10 cellular contexts compared by ENCODE assay signal in genomic region chr15:52217186-52217585, GRCh38. TPM values are rescaled to one million over a fixed set of nuclear protein-coding genes. Genes with fewer than 3 reads are reported as not detected.
DNase-seq lines count a peak whose midpoint lies in the region; ATAC-seq and TF ChIP-seq lines count a peak whose summit lies in the region.
"Had no signal": no experiment of that assay in that cellular context is flagged by ENCODE, and none has a peak within 500 bp of the region (broad histone marks: within the 10 kb centered on the region; RNA-seq: fewer than 3 reads in every experiment).

No MANE protein-coding gene starts in this region.

- H3K27ac ChIP-seq in Panc1 (ENCODE audit: low read length) (no peak overlapping the region), endodermal cell (ENCODE audit: low read depth, low read length) (no peak overlapping the region), transverse colon (no peak overlapping the region), mesenchymal stem cell (ENCODE audit: low read length, poor library complexity, severe bottlenecking) (no peak overlapping the region)
- H3K27ac ChIP-seq: SJSA1 had no signal

- no peak overlapping the region for H3K4me2 ChIP-seq in mesenchymal stem cell (ENCODE audit: low read length, poor library complexity, severe bottlenecking)

- peaks cover 16% of the 10 kb centered on the region for H3K4me1 Mint-ChIP-seq in activated T-cell treated with anti-CD3 and anti-CD28 coated beads, Interleukin-2, amount 50 U/mL, for 72 hours (ENCODE audit: low read depth)
- H3K4me1 Mint-ChIP-seq in activated T-cell treated with anti-CD3 and anti-CD28 coated beads, Interleukin-2, amount 50 U/mL, for 24 hours (ENCODE audit: low read depth): peaks cover 14% of the 10 kb centered on the region
- H3K4me1 Mint-ChIP-seq in endodermal cell: no peaks in the 10 kb centered on the region
- H3K4me1 Mint-ChIP-seq: CD14-positive monocyte had no signal

- CTCF ChIA-PET in Panc1 (lab: Charles Lee): interaction anchor here (0.8 kb wide), 1 partner anchor 9 kb away, joined by 4 read pairs; no protein-coding TSS in a partner anchor

- H3K36me3 ChIP-seq in Panc1 (ENCODE audit: control insufficient read depth, insufficient read depth, low read length) (peaks cover 4% of the 10 kb centered on the region; the same call in 1 of the 2 replicates), endodermal cell (ENCODE audit: control insufficient read depth, insufficient read depth, low read length) (no peaks in the 10 kb centered on the region), transverse colon (peaks cover 0 to 14% (median 3%) of the 10 kb centered on the region in 4 donors), mesenchymal stem cell (ENCODE audit: control insufficient read depth in 1 of 2, insufficient read depth in 2 of 2, low read depth in 1 of 2, low read length in 2 of 2) (peaks cover 0 to 4% of the 10 kb centered on the region in 2 experiments)
- H3K36me3 ChIP-seq: SJSA1 had no signal

- H3K27me3 ChIP-seq in Panc1 (ENCODE audit: control insufficient read depth, insufficient read depth, low read length) (no peaks in the 10 kb centered on the region), endodermal cell (ENCODE audit: control insufficient read depth, insufficient read depth, low read length, poor library complexity, severe bottlenecking) (no peaks in the 10 kb centered on the region), transverse colon (no peaks in the 10 kb centered on the region), mesenchymal stem cell (ENCODE audit: control insufficient read depth in 1 of 2, insufficient read depth in 1 of 2, low read length in 2 of 2) (no peaks in the 10 kb centered on the region)
- H3K27me3 ChIP-seq: SJSA1 had no signal

- TF ChIP-seq POLR2A in transverse colon (IDR thresholded peaks at IDR 0.05): no peak

- in situ Hi-C loops in Panc1 (cut with HindIII; ENCODE audit: low pct_unique_long_range_greater_than_20kb, low sequenced_read_pairs) (no loop called here), transverse colon (cut with MboI; ENCODE audit: low pct_ligation_motif_present in 1 of 4, low pct_unique_long_range_greater_than_20kb in 1 of 4, low sequenced_read_pairs in 3 of 4) (no loop called here)

- H3K23ac ChIP-seq in mesenchymal stem cell (ENCODE audit: low read length in 2 of 2): no peak overlapping the region

- no peak overlapping the region for H3K27ac Mint-ChIP-seq in activated T-cell treated with anti-CD3 and anti-CD28 coated beads, Interleukin-2, amount 50 U/mL, for 72 hours
- H3K27ac Mint-ChIP-seq in activated T-cell treated with anti-CD3 and anti-CD28 coated beads, Interleukin-2, amount 50 U/mL, for 24 hours: no peak overlapping the region
- no peak overlapping the region for H3K27ac Mint-ChIP-seq in endodermal cell
- H3K27ac Mint-ChIP-seq: CD14-positive monocyte had no signal

- no peak overlapping the region for H3K14ac ChIP-seq in mesenchymal stem cell (ENCODE audit: low read length in 2 of 2)

- no peak overlapping the region for H2BK12ac ChIP-seq in mesenchymal stem cell (ENCODE audit: low read length in 2 of 2)

- H3K9ac ChIP-seq in endodermal cell (ENCODE audit: extremely low read depth, low read length, poor library complexity, severe bottlenecking) (no peak overlapping the region), mesenchymal stem cell (ENCODE audit: low read length) (no peak overlapping the region)

- H3K27me3 Mint-ChIP-seq in activated T-cell treated with anti-CD3 and anti-CD28 coated beads, Interleukin-2, amount 50 U/mL, for 72 hours (ENCODE audit: low read depth): no peaks in the 10 kb centered on the region
- H3K27me3 Mint-ChIP-seq in activated T-cell treated with anti-CD3 and anti-CD28 coated beads, Interleukin-2, amount 50 U/mL, for 24 hours: no peaks in the 10 kb centered on the region
- no peaks in the 10 kb centered on the region for H3K27me3 Mint-ChIP-seq in endodermal cell (ENCODE audit: insufficient read depth)

- H3K4me3 ChIP-seq in Panc1 (ENCODE audit: low read depth in 2 of 2, low read length in 2 of 2): no peak overlapping the region
- no peak overlapping the region for H3K4me3 ChIP-seq in endodermal cell (ENCODE audit: low read length)
- no peak overlapping the region for H3K4me3 ChIP-seq in transverse colon
- no peak overlapping the region for H3K4me3 ChIP-seq in mesenchymal stem cell (ENCODE audit: insufficient read depth in 1 of 2, low read depth in 1 of 2, low read length in 2 of 2)
- H3K4me3 ChIP-seq: SJSA1 had no signal

- H3K36me3 Mint-ChIP-seq in activated T-cell treated with anti-CD3 and anti-CD28 coated beads, Interleukin-2, amount 50 U/mL, for 72 hours (ENCODE audit: insufficient read depth in 2 of 2): no peaks in the 10 kb centered on the region
- H3K36me3 Mint-ChIP-seq in activated T-cell treated with anti-CD3 and anti-CD28 coated beads, Interleukin-2, amount 50 U/mL, for 24 hours (ENCODE audit: low read depth): no peaks in the 10 kb centered on the region
- peaks cover 50% of the 10 kb centered on the region for H3K36me3 Mint-ChIP-seq in endodermal cell (ENCODE audit: low read depth)
- H3K36me3 Mint-ChIP-seq: CD14-positive monocyte had no signal

- ATAC-seq in activated T-cell treated with anti-CD3 and anti-CD28 coated beads, Interleukin-2, amount 50 U/mL, for 72 hours (replicated peaks in 1 of 2): peak; percentile 48 to 50
- ATAC-seq in Panc1: peak; percentile 68

- no peak overlapping the region for H4K91ac ChIP-seq in mesenchymal stem cell (ENCODE audit: low read length)

- H3K18ac ChIP-seq in mesenchymal stem cell (ENCODE audit: low read depth in 1 of 2, low read length in 2 of 2): peak overlapping the region in 1 of 2 experiments; percentile 48

- H3K4me1 ChIP-seq in Panc1 (ENCODE audit: control insufficient read depth, insufficient read depth, low read length) (no peaks in the 10 kb centered on the region), endodermal cell (ENCODE audit: control insufficient read depth, insufficient read depth, low read length) (no peaks in the 10 kb centered on the region), transverse colon (no peaks in the 10 kb centered on the region), mesenchymal stem cell (ENCODE audit: control insufficient read depth, insufficient read depth, low read depth, low read length) (peaks cover 3% of the 10 kb centered on the region)

- POLR2A ChIA-PET in Panc1 (lab: Charles Lee): no interaction called here

- H3K9me3 Mint-ChIP-seq in activated T-cell treated with anti-CD3 and anti-CD28 coated beads, Interleukin-2, amount 50 U/mL, for 72 hours: no peaks in the 10 kb centered on the region
- no peaks in the 10 kb centered on the region for H3K9me3 Mint-ChIP-seq in activated T-cell treated with anti-CD3 and anti-CD28 coated beads, Interleukin-2, amount 50 U/mL, for 24 hours
- H3K9me3 Mint-ChIP-seq in endodermal cell: no peaks in the 10 kb centered on the region

- no peak overlapping the region for H2BK15ac ChIP-seq in mesenchymal stem cell (ENCODE audit: low read depth, poor library complexity, severe bottlenecking)

- no peak overlapping the region for H2AK5ac ChIP-seq in mesenchymal stem cell (ENCODE audit: low read length, severe bottlenecking)

- no peak overlapping the region for H4K8ac ChIP-seq in mesenchymal stem cell (ENCODE audit: low read length)

- H3K79me1 ChIP-seq in mesenchymal stem cell (replicated peaks; ENCODE audit: low read length, poor library complexity, severe bottlenecking): no peaks in the 10 kb centered on the region

- no peak overlapping the region for H2BK120ac ChIP-seq in mesenchymal stem cell (ENCODE audit: low read depth, low read length)

- WGBS in endodermal cell (ENCODE audit: insufficient coverage in 1 of 2, insufficient read length in 1 of 2), 2 experiments: 81 to 84% methylated on average over 7 to 10 of the region's 10 CpGs
- 80% methylated on average over 1 to 10 of the region's 10 CpGs for WGBS in transverse colon (ENCODE audit: low coverage in 1 of 2), 2 donors
- 81% methylated on average over 10 of the region's 10 CpGs for WGBS in mesenchymal stem cell

- peak in 1 of 2 donors; percentile 31 for DNase-seq in activated T-cell treated with anti-CD3 and anti-CD28 coated beads, Interleukin-2, amount 50 U/mL, for 72 hours
- no peak for DNase-seq in activated T-cell treated with anti-CD3 and anti-CD28 coated beads, Interleukin-2, amount 50 U/mL, for 24 hours
- DNase-seq in Panc1 (ENCODE audit: low read depth, low spot score) (no peak), endodermal cell (peak; percentile 85), transverse colon (peak; percentile 19), NCI-H345 treated with DMSO at 0.1 percent for 48 hours (lab: John Stamatoyannopoulos, UW; ENCODE audit: unreplicated experiment) (no peak), mesenchymal stem cell (no peak), HuH-7.5 (ENCODE audit: low spot score) (no peak)

- H2BK5ac ChIP-seq in mesenchymal stem cell (ENCODE audit: low read depth, low read length, poor library complexity, severe bottlenecking): no peak overlapping the region

- no peak overlapping the region for H3K4ac ChIP-seq in mesenchymal stem cell (ENCODE audit: low read depth in 1 of 2, low read length in 2 of 2)

- no TSS peak for BruUV-seq in Panc1 (replicated peaks; lab: Mats Ljungman, UMichigan)

- intact Hi-C loops in Panc1 (cut with micrococcal nuclease; ENCODE audit: unreplicated experiment): no loop called here
- intact Hi-C loops in transverse colon (cut with DNase I; ENCODE audit: low total_unique reads): no loop called here

- H3K4me3 Mint-ChIP-seq in activated T-cell treated with anti-CD3 and anti-CD28 coated beads, Interleukin-2, amount 50 U/mL, for 72 hours: no peak overlapping the region
- no peak overlapping the region for H3K4me3 Mint-ChIP-seq in activated T-cell treated with anti-CD3 and anti-CD28 coated beads, Interleukin-2, amount 50 U/mL, for 24 hours
- H3K4me3 Mint-ChIP-seq in endodermal cell: no peak overlapping the region
- H3K4me3 Mint-ChIP-seq: CD14-positive monocyte had no signal

- H2AFZ ChIP-seq in mesenchymal stem cell (ENCODE audit: low read depth, low read length): no peak overlapping the region

- no peak for TF ChIP-seq EP300 in transverse colon (IDR thresholded peaks at IDR 0.05; ENCODE audit: low read depth)

- TF ChIP-seq CTCF in Panc1 (IDR thresholded peaks at IDR 0.05): peak; percentile 58
- TF ChIP-seq CTCF in endodermal cell (conservative IDR thresholded peaks at IDR 0.05): peak; percentile 73
- no peak for TF ChIP-seq CTCF in transverse colon (IDR thresholded peaks at IDR 0.05)

- H3K9me3 ChIP-seq in Panc1 (ENCODE audit: control insufficient read depth, insufficient read depth, low read depth, low read length) (no peaks in the 10 kb centered on the region), endodermal cell (ENCODE audit: control insufficient read depth, low read length) (no peaks in the 10 kb centered on the region), transverse colon (no peaks in the 10 kb centered on the region), mesenchymal stem cell (ENCODE audit: control insufficient read depth, low read length) (no peaks in the 10 kb centered on the region)
- H3K9me3 ChIP-seq: SJSA1 had no signal

RNA-seq across cellular contexts. Expression of gene GNB5, which starts 26.0 kb away (rescaled TPM):
- 10 to 100 TPM; 26.8 to 38.8 TPM for total RNA-seq in activated T-cell treated with anti-CD3 and anti-CD28 coated beads, Interleukin-2, amount 50 U/mL, for 72 hours
- total RNA-seq in Panc1 (2021; ENCODE audit: unreplicated experiment): 58.7 TPM
- polyA plus RNA-seq in Panc1 (2012; ENCODE audit: insufficient read length): 93.5 TPM
- total RNA-seq in endodermal cell: 10 to 100 TPM; 19.1 to 20.7 TPM
- polyA plus RNA-seq in endodermal cell (2013, experiment 1 of 2): 18.2 TPM
- polyA plus RNA-seq in endodermal cell (2013, experiment 2 of 2): 15.7 TPM
- 10 to 100 TPM in 2 of 4 donors, 1 to 10 TPM in 1, under 1 TPM in 1; 0.60 to 12.7 (median 7.8) TPM for total RNA-seq in transverse colon
- polyA plus RNA-seq in mesenchymal stem cell (2013, experiment 1 of 2): 15.8 TPM
- polyA plus RNA-seq in mesenchymal stem cell (2013, experiment 2 of 2): 15.7 TPM

Comparison
In these comparisons a context has a peak if more than half of its experiments do, and no peak if none do; other contexts are left out.
1. DNase-seq: peak in endodermal cell (single experiment) and transverse colon (single experiment); none in activated T-cell treated with anti-CD3 and anti-CD28 coated beads, Interleukin-2, amount 50 U/mL, for 24 hours (single experiment), Panc1 (single experiment), NCI-H345 treated with DMSO at 0.1 percent for 48 hours (single experiment), mesenchymal stem cell (single experiment) and HuH-7.5 (single experiment).
2. CTCF ChIP-seq: peak in Panc1 (single experiment) and endodermal cell (single experiment); none in transverse colon (0 of 5).